ENCODE assay signal across 9 cellular contexts in genomic region chr3:115790759-115791158, GRCh38.
DNase-seq lines count a peak whose midpoint lies in the region; FAIRE-seq and TF ChIP-seq lines count a peak whose summit lies in the region.
"Had no signal": no experiment of that assay in that cellular context is flagged by ENCODE, and none has a peak within 500 bp of the region (broad histone marks: within the 10 kb centered on the region; RNA-seq: fewer than 3 reads in every experiment).

No MANE protein-coding gene starts in this region.

- H3K36me3 ChIP-seq in small intestine (ENCODE audit: control insufficient read depth in 2 of 2, insufficient read depth in 2 of 2, low read length in 2 of 2) (no peaks in the 10 kb centered on the region), thyroid gland (no peaks in the 10 kb centered on the region), spleen (no peaks in the 10 kb centered on the region)

- TF ChIP-seq CTCF in AG04449 (IDR thresholded peaks at IDR 0.05; ENCODE audit: insufficient read depth, low read length, missing control alignments) (no peak), HFF-Myc (IDR thresholded peaks at IDR 0.05; ENCODE audit: low read depth, low read length, missing control alignments) (no peak), cardiac fibroblast (IDR thresholded peaks at IDR 0.05; ENCODE audit: low read depth, low read length) (no peak), thyroid gland (IDR thresholded peaks at IDR 0.05) (no peak), spleen (IDR thresholded peaks at IDR 0.05 in 8 of 11, conservative IDR thresholded peaks at IDR 0.05 in 3 of 11) (no peak)

- intact Hi-C loops in thyroid gland (cut with DNase I) (no loop called here), spleen (cut with DNase I; ENCODE audit: low total_unique reads) (no loop called here)

- H3K9me3 ChIP-seq in small intestine (ENCODE audit: control insufficient read depth, low read depth) = no peaks in the 10 kb centered on the region
- no peaks in the 10 kb centered on the region for H3K9me3 ChIP-seq in thyroid gland
- no peaks in the 10 kb centered on the region for H3K9me3 ChIP-seq in spleen

- POLR2A ChIA-PET in AG04449 (lab: Yijun Ruan, JAX) = interaction anchor here (0.6 to 1.2 kb wide), 3 partner anchors 14 to 644 kb away, joined by 3 to 4 read pairs (median 3); no protein-coding TSS in a partner anchor

- no peaks in the 10 kb centered on the region for H3K4me1 ChIP-seq in small intestine (ENCODE audit: control insufficient read depth in 2 of 2, insufficient read depth in 1 of 2, low read depth in 1 of 2, low read length in 1 of 2)
- no peaks in the 10 kb centered on the region for H3K4me1 ChIP-seq in thyroid gland
- peaks cover 0 to 8% (median 0%) of the 10 kb centered on the region in 6 donors for H3K4me1 ChIP-seq in spleen

- FAIRE-seq in small intestine (lab: Jason Lieb, UNC) = no peak
- FAIRE-seq: endometrium had no signal

- H3K4me3 ChIP-seq in AG04449 (ENCODE audit: low read depth, low read length) = no peak overlapping the region
- no peak overlapping the region for H3K4me3 ChIP-seq in HFF-Myc (replicated peaks; ENCODE audit: low read depth, low read length)
- no peak overlapping the region for H3K4me3 ChIP-seq in cardiac fibroblast (replicated peaks in 1 of 2; ENCODE audit: low read depth in 2 of 2, low read length in 2 of 2)
- no peak overlapping the region for H3K4me3 ChIP-seq in small intestine (ENCODE audit: low read depth in 1 of 2, low read length in 2 of 2)
- no peak overlapping the region for H3K4me3 ChIP-seq in thyroid gland (replicated peaks in 1 of 3)
- no peak overlapping the region for H3K4me3 ChIP-seq in spleen

- H3K27me3 ChIP-seq in small intestine (ENCODE audit: control insufficient read depth in 2 of 2, insufficient read depth in 2 of 2, low read length in 2 of 2) (no peaks in the 10 kb centered on the region), thyroid gland (no peaks in the 10 kb centered on the region), spleen (replicated peaks in 1 of 7) (peaks cover 0 to 11% (median 0%) of the 10 kb centered on the region in 7 donors)

- WGBS in small intestine, 3 donors = 62 to 74% (median 68%) methylated on average over 3 of the region's 3 CpGs
- WGBS in thyroid gland, 2 donors = 71 to 81% methylated on average over 3 of the region's 3 CpGs
- 75 to 84% (median 81%) methylated on average over 3 of the region's 3 CpGs for WGBS in spleen, 5 donors

- CTCF ChIA-PET in AG04449 (lab: Yijun Ruan, JAX) = interaction anchor here (2.3 to 5.3 kb wide), 3 partner anchors 22 to 572 kb away, joined by 6 to 31 read pairs (median 9); no protein-coding TSS in a partner anchor

- TF ChIP-seq POLR2A in thyroid gland (IDR thresholded peaks at IDR 0.05) (no peak), spleen (IDR thresholded peaks at IDR 0.05) (no peak)

- DNase-seq in AG04449 (ENCODE audit: low read depth, low spot score) (peak; percentile 90), HFF-Myc (ENCODE audit: extremely low read depth, low read depth) (peak; percentile 95), T1000 (lab: John Stamatoyannopoulos, UW) (peak; percentile 52), cardiac fibroblast (ENCODE audit: low read depth in 2 of 2) (peak; percentile 89 to 99), small intestine (peak; percentile 52), NCI-H2196 (lab: John Stamatoyannopoulos, UW; ENCODE audit: unreplicated experiment) (no peak), thyroid gland (no peak), spleen (no peak)

- H3K27ac ChIP-seq in small intestine (ENCODE audit: low read depth in 1 of 2, low read length in 1 of 2) = no peak overlapping the region
- no peak overlapping the region for H3K27ac ChIP-seq in thyroid gland
- H3K27ac ChIP-seq in spleen = no peak overlapping the region

Comparison
In these comparisons a context has a peak if more than half of its experiments do, and no peak if none do; other contexts are left out.
1. DNase-seq: peak in AG04449 (single experiment), HFF-Myc (single experiment), T1000 (single experiment), cardiac fibroblast (2 of 2) and small intestine (single experiment); none in NCI-H2196 (single experiment), thyroid gland (0 of 2) and spleen (single experiment).